ENCODE assay signal across 16 cellular contexts in the genomic region with DNA sequence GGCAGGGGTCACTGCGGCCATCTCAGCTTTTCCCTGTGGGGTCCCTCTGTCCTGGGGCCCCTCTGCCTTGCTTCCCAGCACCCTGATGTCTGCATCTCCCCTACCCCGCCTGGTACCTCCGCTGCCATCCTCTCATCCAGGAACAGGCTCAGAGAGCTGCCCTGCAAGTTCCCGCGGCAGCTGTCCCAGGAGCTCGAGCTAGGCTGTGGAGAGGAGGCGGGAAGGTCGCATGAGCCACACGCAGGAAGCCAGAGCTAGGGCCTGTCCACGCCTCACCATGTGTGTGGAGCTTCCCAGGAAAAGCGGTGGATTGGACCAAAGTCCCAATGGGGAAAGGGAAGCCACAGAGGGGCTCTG. TPM values are rescaled to one million over a fixed set of nuclear protein-coding genes. Genes with fewer than 3 reads are reported as not detected.
DNase-seq lines count a peak whose midpoint lies in the region; ATAC-seq, FAIRE-seq and TF ChIP-seq lines count a peak whose summit lies in the region.
"Had no signal": no experiment of that assay in that cellular context is flagged by ENCODE, and none has a peak within 500 bp of the region (broad histone marks: within the 10 kb centered on the region; RNA-seq: fewer than 3 reads in every experiment).

No MANE protein-coding gene starts in this region.

- no peak overlapping the region for H3K4me2 ChIP-seq in K562 (ENCODE audit: insufficient read depth, low read length)
- H3K4me2 ChIP-seq: SK-N-SH had no signal

- H3K27me3 ChIP-seq in K562 (ENCODE audit: control insufficient read depth in 2 of 2, insufficient read depth in 2 of 2, low read length in 2 of 2), result peaks cover 36 to 57% of the 10 kb centered on the region in 2 experiments; a peak in 4 of 5 replicates
- peaks cover 0 to 49% (median 12%) of the 10 kb centered on the region in 4 donors for H3K27me3 ChIP-seq in esophagus muscularis mucosa
- H3K27me3 ChIP-seq: Peyer's patch had no signal

- ATAC-seq in K562 (no peak), memory B cell (ENCODE audit: low read depth) (no peak)

- H3K4me1 ChIP-seq in K562 (replicated peaks in 1 of 2; ENCODE audit: control insufficient read depth in 2 of 2, insufficient read depth in 2 of 2, low read length in 2 of 2) (peaks cover 0 to 32% of the 10 kb centered on the region in 2 experiments; a peak in 1 of 5 replicates), esophagus muscularis mucosa (no peaks in the 10 kb centered on the region)
- H3K4me1 ChIP-seq: Peyer's patch had no signal

- intact Hi-C loops in K562 (cut with micrococcal nuclease) (no loop called here), esophagus muscularis mucosa (cut with DNase I) (no loop called here)

- POLR2A ChIA-PET in K562 (lab: Yijun Ruan, JAX), result interaction anchor here (1.1 to 3.0 kb wide), 5 partner anchors 8 to 73 kb away, joined by 3 to 10 read pairs (median 3); a partner anchor contains a TSS

- H3K36me3 Mint-ChIP-seq in memory B cell, result peaks cover 14% of the 10 kb centered on the region

- DNase-seq in DMS79 treated with DMSO at 0.1 percent for 48 hours (lab: John Stamatoyannopoulos, UW) (peak; percentile 36), DMS79 (lab: John Stamatoyannopoulos, UW) (no peak), DMS53 (lab: John Stamatoyannopoulos, UW) (peak; percentile 65), K562 (ENCODE audit: extremely low read depth in 1 of 4, low spot score in 3 of 4) (no peak), memory B cell (ENCODE audit: low spot score in 2 of 2) (no peak), esophagus muscularis mucosa (ENCODE audit: extremely low spot score) (no peak), GM12892 (ENCODE audit: insufficient read length) (no peak)
- DNase-seq in activated T-cell treated with anti-CD3 and anti-CD28 coated beads, Interleukin-2, amount 50 U/mL, for 1 hour, result no peak
- DNase-seq: GM23248, MV-4-11, NCI-H1417, NCI-H187 treated with DMSO at 0.1 percent for 48 hours, NCI-H226, Peyer's patch, Right ventricle myocardium superior, SK-N-SH had no signal

- no peaks in the 10 kb centered on the region for H3K27me3 Mint-ChIP-seq in memory B cell

- H3K36me3 ChIP-seq in K562 (ENCODE audit: control insufficient read depth, insufficient read depth, low read length), result peaks cover 5% of the 10 kb centered on the region; the same call in 1 of the 3 replicates
- H3K36me3 ChIP-seq in esophagus muscularis mucosa, result peaks cover 20 to 28% (median 27%) of the 10 kb centered on the region in 4 donors

- CTCF ChIA-PET in K562 (lab: Yijun Ruan, JAX; ENCODE audit: low intra/inter-chr PET ratio), result no interaction called here

- peaks cover 9% of the 10 kb centered on the region for H4K20me1 ChIP-seq in K562 (replicated peaks; ENCODE audit: control insufficient read depth, insufficient read depth, low read length)

- TF ChIP-seq EP300 in K562 (IDR thresholded peaks at IDR 0.05; ENCODE audit: low read length) (no peak), esophagus muscularis mucosa (IDR thresholded peaks at IDR 0.05) (no peak)

- no peaks in the 10 kb centered on the region for H3K9me3 Mint-ChIP-seq in memory B cell

- no peaks in the 10 kb centered on the region for H3K9me3 ChIP-seq in K562 (replicated peaks; ENCODE audit: control insufficient read depth, insufficient read depth, low read depth, low read length)
- H3K9me3 ChIP-seq in esophagus muscularis mucosa, result no peaks in the 10 kb centered on the region
- H3K9me3 ChIP-seq: Peyer's patch, SK-N-SH had no signal

- no peak overlapping the region for H3K27ac ChIP-seq in K562 (ENCODE audit: extremely low read depth, low read depth, low read length)
- no peak overlapping the region for H3K27ac ChIP-seq in esophagus muscularis mucosa (replicated peaks in 1 of 4)
- H3K27ac ChIP-seq: GM23248, Peyer's patch had no signal

- peak overlapping the region; percentile 35 for H3K27ac Mint-ChIP-seq in memory B cell

- in situ Hi-C loops in K562 (cut with MboI), result no loop called here

- H3K9ac ChIP-seq in K562 (ENCODE audit: insufficient read depth in 1 of 2, low read depth in 2 of 2, low read length in 2 of 2), result no peak overlapping the region; a peak in 1 of 4 replicates
- H3K9ac ChIP-seq: GM23248, SK-N-SH had no signal

- FAIRE-seq in K562 (lab: Jason Lieb, UNC) (no peak), GM12892 (lab: Jason Lieb, UNC) (no peak)

- no peak overlapping the region for H3K4me3 Mint-ChIP-seq in memory B cell

- 5% methylated on average over 11 of the region's 11 CpGs for WGBS in K562 (ENCODE audit: insufficient coverage, low coverage, missing lambda C conversion rate)
- 17% methylated on average over 1 of the region's 11 CpGs for WGBS in esophagus muscularis mucosa

- no peak overlapping the region for H2AFZ ChIP-seq in K562 (ENCODE audit: low read depth, low read length)
- H2AFZ ChIP-seq: GM23248 had no signal

- no peaks in the 10 kb centered on the region for H3K9me1 ChIP-seq in K562 (ENCODE audit: control insufficient read depth, insufficient read depth, low read length)

- peaks cover 8% of the 10 kb centered on the region for H3K4me1 Mint-ChIP-seq in memory B cell

- no TSS peak for BruUV-seq in K562 (replicated peaks; lab: Mats Ljungman, UMichigan)

- no peak for TF ChIP-seq RAD21 in K562 (CRISPR knock-in tag; conservative IDR thresholded peaks at IDR 0.05 in 1 of 2, IDR thresholded peaks at IDR 0.05 in 1 of 2)

- TF ChIP-seq POLR2A in K562 (conservative IDR thresholded peaks at IDR 0.05) (no peak), esophagus muscularis mucosa (IDR thresholded peaks at IDR 0.05; ENCODE audit: low read depth) (no peak), GM12892 (IDR thresholded peaks at IDR 0.05; ENCODE audit: low read depth, low read length) (no peak)

- H3K4me3 ChIP-seq in K562 (no peak overlapping the region), esophagus muscularis mucosa (no peak overlapping the region)
- H3K4me3 ChIP-seq: GM23248, Peyer's patch had no signal

- TF ChIP-seq CTCF in K562 (IDR thresholded peaks at IDR 0.05 in 2 of 3, conservative IDR thresholded peaks at IDR 0.05 in 1 of 3; ENCODE audit: insufficient read depth in 2 of 3, low read depth in 1 of 3, low read length in 3 of 3) (no peak), esophagus muscularis mucosa (IDR thresholded peaks at IDR 0.05) (no peak)

- H3K79me2 ChIP-seq in K562 (ENCODE audit: control insufficient read depth, insufficient read depth, low read length), result no peaks in the 10 kb centered on the region

RNA-seq across cellular contexts. Expression of a gene that starts 12.5 kb away (rescaled TPM):
- 22.3 and 55.4 TPM in 2 replicates for total RNA-seq in K562 (2011; cell fraction: chromatin; rRNA removed; ENCODE audit: low replicate concordance)
- 26.3 and 28.8 TPM in 2 replicates for total RNA-seq in K562 (2011; cell fraction: nucleolus; rRNA removed)
- 13.2 and 21.9 TPM in 2 replicates for total RNA-seq in K562 (2011; cell fraction: nucleoplasm; rRNA removed)
- 3.9 TPM in 2 replicates for total RNA-seq in K562 (2014; rRNA removed)
- 0.89 and 2.1 TPM in 2 replicates for total RNA-seq in K562 (2014; rRNA removed; fragmentation: Illumina TruSeq; extraction: Trizol)
- 1.3 and 1.4 TPM in 2 replicates for total RNA-seq in K562 (2015; rRNA removed; fragmentation: Illumina TruSeq; extraction: Trizol)
- 2.8 and 5.2 TPM in 2 replicates for total RNA-seq in K562 (2021)
- polyA plus RNA-seq in K562 (2011; rRNA removed), result 4.3 and 7.0 TPM in 2 replicates
- 3.1 and 4.8 TPM in 2 replicates for polyA plus RNA-seq in K562 (2011; cell fraction: cytosol; rRNA removed)
- polyA plus RNA-seq in K562 (2011; cell fraction: nucleus; rRNA removed), result 48.4 and 61.4 TPM in 2 replicates
- 2.4 and 8.6 TPM in 2 replicates for polyA plus RNA-seq in K562 (2012)
- 2.7 and 2.8 TPM in 2 replicates for polyA plus RNA-seq in K562 (2014; fragmentation: Illumina TruSeq; extraction: Trizol)
- under 1 TPM; 0.07 to 0.25 TPM for polyA plus RNA-seq in K562 (2014; fragmentation: Nextera tagmentation; extraction: Ambion mirVana)
- 5.6 and 6.1 TPM in 2 replicates for polyA plus RNA-seq in K562 (2014; rRNA removed)
- polyA minus RNA-seq in K562 (2011; rRNA and poly(A)+ RNA removed), result 0.74 and 1.2 TPM in 2 replicates
- polyA minus RNA-seq in K562 (2011; cell fraction: cytosol; rRNA and poly(A)+ RNA removed), result 1.1 and 1.5 TPM in 2 replicates
- 6.6 and 6.7 TPM in 2 replicates for polyA minus RNA-seq in K562 (2011; cell fraction: nucleus; rRNA and poly(A)+ RNA removed)
- total RNA-seq in esophagus muscularis mucosa, result 1 to 10 TPM in 3 of 4 donors, under 1 TPM in 1; 0.91 to 6.6 (median 2.5) TPM
- 2.6 TPM for polyA plus RNA-seq in GM12892 (2012; ENCODE audit: missing spikeins)

RNA-seq across cellular contexts. Expression of a gene that starts 23.3 kb away (rescaled TPM):
- 7.0 and 13.8 TPM in 2 replicates for total RNA-seq in K562 (2011; cell fraction: chromatin; rRNA removed; ENCODE audit: low replicate concordance)
- total RNA-seq in K562 (2011; cell fraction: nucleolus; rRNA removed), result 7.2 and 8.5 TPM in 2 replicates
- 12.6 and 15.4 TPM in 2 replicates for total RNA-seq in K562 (2011; cell fraction: nucleoplasm; rRNA removed)
- total RNA-seq in K562 (2014; rRNA removed) (6.1 and 11.3 TPM in 2 replicates), K562 (2014; rRNA removed; fragmentation: Illumina TruSeq; extraction: Trizol) (3.2 and 3.8 TPM in 2 replicates), K562 (2015; rRNA removed; fragmentation: Illumina TruSeq; extraction: Trizol) (4.3 and 5.3 TPM in 2 replicates), K562 (2021) (12.2 and 13.1 TPM in 2 replicates), esophagus muscularis mucosa (1 to 10 TPM; 6.2 to 9.6 (median 7.5) TPM)
- polyA plus RNA-seq in K562 (2011; rRNA removed) (7.9 and 8.8 TPM in 2 replicates), K562 (2014; fragmentation: Illumina TruSeq; extraction: Trizol) (6.8 and 9.4 TPM in 2 replicates), K562 (2014; fragmentation: Nextera tagmentation; extraction: Ambion mirVana) (1 to 10 TPM; 1.2 to 2.9 TPM), K562 (2014; rRNA removed) (9.7 and 13.9 TPM in 2 replicates)
- polyA plus RNA-seq in K562 (2011; cell fraction: cytosol; rRNA removed), result 8.0 and 19.6 TPM in 2 replicates
- polyA plus RNA-seq in K562 (2011; cell fraction: nucleus; rRNA removed), result 18.0 and 36.7 TPM in 2 replicates
- 7.7 and 16.3 TPM in 2 replicates for polyA plus RNA-seq in K562 (2012)
- polyA minus RNA-seq in K562 (2011; rRNA and poly(A)+ RNA removed), result 0.60 and 3.0 TPM in 2 replicates
- polyA minus RNA-seq in K562 (2011; cell fraction: cytosol; rRNA and poly(A)+ RNA removed), result 4.1 and 4.4 TPM in 2 replicates
- 4.0 and 4.7 TPM in 2 replicates for polyA minus RNA-seq in K562 (2011; cell fraction: nucleus; rRNA and poly(A)+ RNA removed)
- 6.0 TPM for polyA plus RNA-seq in GM12892 (2012; ENCODE audit: missing spikeins)

RNA-seq across cellular contexts. Expression of a gene that starts 42.7 kb away (rescaled TPM):
- 0.30 TPM in 1 of 2 replicates, not detected in the other for total RNA-seq in K562 (2011; cell fraction: chromatin; rRNA removed; ENCODE audit: low replicate concordance)
- under 0.01 TPM in 2 replicates for total RNA-seq in K562 (2011; cell fraction: nucleolus; rRNA removed)
- 0.08 TPM in 1 of 2 replicates, not detected in the other for total RNA-seq in K562 (2011; cell fraction: nucleoplasm; rRNA removed)
- total RNA-seq in K562 (2014; rRNA removed) (not detected in 2 replicates), K562 (2014; rRNA removed; fragmentation: Illumina TruSeq; extraction: Trizol) (not detected in 2 replicates), K562 (2015; rRNA removed; fragmentation: Illumina TruSeq; extraction: Trizol) (not detected in 2 replicates), K562 (2021) (0.02 TPM in 1 of 2 replicates, not detected in the other), esophagus muscularis mucosa (1 to 10 TPM in 2 of 4 donors, under 1 TPM in 2; 0.17 to 1.2 (median 0.68) TPM)
- polyA plus RNA-seq in K562 (2011; rRNA removed) (0.01 TPM in 1 of 2 replicates, not detected in the other), K562 (2014; fragmentation: Illumina TruSeq; extraction: Trizol) (not detected in 2 replicates), K562 (2014; fragmentation: Nextera tagmentation; extraction: Ambion mirVana) (not detected), K562 (2014; rRNA removed) (not detected in 2 replicates)
- 0.01 and 0.03 TPM in 2 replicates for polyA plus RNA-seq in K562 (2011; cell fraction: cytosol; rRNA removed)
- 0.15 and 0.20 TPM in 2 replicates for polyA plus RNA-seq in K562 (2011; cell fraction: nucleus; rRNA removed)
- under 0.01 and 0.03 TPM in 2 replicates for polyA plus RNA-seq in K562 (2012)
- polyA minus RNA-seq in K562 (2011; rRNA and poly(A)+ RNA removed), result not detected in 2 replicates
- not detected in 2 replicates for polyA minus RNA-seq in K562 (2011; cell fraction: cytosol; rRNA and poly(A)+ RNA removed)
- polyA minus RNA-seq in K562 (2011; cell fraction: nucleus; rRNA and poly(A)+ RNA removed), result under 0.01 TPM in 1 of 2 replicates, not detected in the other
- 0.04 TPM for polyA plus RNA-seq in GM12892 (2012; ENCODE audit: missing spikeins)

Comparison
In these comparisons a context has a peak if more than half of its experiments do, and no peak if none do; other contexts are left out.
1. DNase-seq: peak in DMS79 treated with DMSO at 0.1 percent for 48 hours (single experiment) and DMS53 (single experiment); none in DMS79 (single experiment), K562 (0 of 4), memory B cell (0 of 2), esophagus muscularis mucosa (single experiment), GM12892 (single experiment) and activated T-cell treated with anti-CD3 and anti-CD28 coated beads, Interleukin-2, amount 50 U/mL, for 1 hour (single experiment).